In the genomic region with DNA sequence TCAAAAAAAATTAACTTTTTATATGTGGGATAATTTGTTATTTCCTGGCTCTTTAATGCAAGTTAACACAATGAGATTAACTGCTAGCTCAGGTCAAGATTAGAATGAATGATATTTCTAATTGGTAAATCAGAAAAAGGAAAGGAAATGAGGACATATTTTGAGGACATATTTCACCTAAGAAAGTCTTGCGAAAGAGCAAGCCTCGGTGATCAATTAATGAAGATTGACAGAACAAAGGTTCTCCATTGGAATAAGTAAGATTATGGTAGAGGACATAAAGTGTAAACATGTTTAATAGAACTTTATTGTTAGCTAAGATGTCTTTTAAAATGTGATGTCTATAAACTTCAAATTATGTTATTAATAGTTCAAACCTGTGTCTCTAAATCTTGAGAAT, we compare ENCODE assay signal across 10 cellular contexts.
"Had no signal": no experiment of that assay in that cellular context is flagged by ENCODE, and none has a peak within 500 bp of the region (broad histone marks: within the 10 kb centered on the region; RNA-seq: fewer than 3 reads in every experiment).

No MANE protein-coding gene starts in this region.

- H3K36me3 Mint-ChIP-seq: IgD-negative memory B cell had no signal

- FAIRE-seq: HTR-8/SVneo had no signal

- H2AFZ ChIP-seq: GM23338 had no signal

- H3K4me3 Mint-ChIP-seq: GM23338, HFFc6, IgD-negative memory B cell had no signal

- ATAC-seq: GM23338, HCT116 had no signal

- H3K27me3 Mint-ChIP-seq: IgD-negative memory B cell had no signal

- H3K4me1 Mint-ChIP-seq: GM23338, IgD-negative memory B cell had no signal

- H3K36me3 ChIP-seq: HAP-1 had no signal

- H3K9me3 Mint-ChIP-seq: GM23338 had no signal

- H3K4me1 ChIP-seq: HAP-1 had no signal

- H3K9ac ChIP-seq: KMS-11 had no signal

- H3K9me3 ChIP-seq: HAP-1 had no signal

- H3K27ac Mint-ChIP-seq: GM23338, HFFc6, IgD-negative memory B cell had no signal

- H3K27ac ChIP-seq: KMS-11 had no signal

- H3K4me3 ChIP-seq: GM23338, HAP-1 had no signal

- DNase-seq: H7, HFFc6, Karpas-422, KBM-7 had no signal

- H3K4me2 ChIP-seq: GM23338, KMS-11 had no signal
